Comparison of ENCODE assay signal across 2 cellular contexts in genomic region chr16:87343753-87344050, GRCh38.
TF ChIP-seq lines count a peak whose summit lies in the region.

No MANE protein-coding gene starts in this region.

TF ChIP-seq in WTC11, 78 proteins besides CTCF, POLR2A, EP300 and RAD21:
- no peak for TF ChIP-seq JUN (CRISPR knock-in tag; IDR thresholded peaks at IDR 0.05)
- TF ChIP-seq EMX1 (CRISPR knock-in tag; IDR thresholded peaks at IDR 0.05), result no peak
- TF ChIP-seq AFF4 (CRISPR knock-in tag; IDR thresholded peaks at IDR 0.05; ENCODE audit: borderline replicate concordance), result no peak
- TF ChIP-seq AR (CRISPR knock-in tag; IDR thresholded peaks at IDR 0.05), result no peak
- no peak for TF ChIP-seq RELA (CRISPR knock-in tag; IDR thresholded peaks at IDR 0.05; ENCODE audit: borderline replicate concordance)
- TF ChIP-seq E2F4 (CRISPR knock-in tag; IDR thresholded peaks at IDR 0.05; ENCODE audit: borderline replicate concordance, low read depth), result no peak
- no peak for TF ChIP-seq ATF3 (CRISPR knock-in tag; conservative IDR thresholded peaks at IDR 0.05)
- no peak for TF ChIP-seq NR3C1 (CRISPR knock-in tag; conservative IDR thresholded peaks at IDR 0.05; ENCODE audit: low read depth)
- no peak for TF ChIP-seq IRF1 (CRISPR knock-in tag; IDR thresholded peaks at IDR 0.05)
- no peak for TF ChIP-seq TP53 (CRISPR knock-in tag; IDR thresholded peaks at IDR 0.05)

TF ChIP-seq in HepG2, 621 proteins besides CTCF, POLR2A, EP300 and RAD21:
- TF ChIP-seq AKAP8 (CRISPR knock-in tag; IDR thresholded peaks at IDR 0.05) (peak; percentile 79; the same call in 1 of the 2 replicates), TFDP2 (CRISPR knock-in tag; IDR thresholded peaks at IDR 0.05) (no peak), AGO2 (optimal IDR thresholded peaks at IDR 0.05; ENCODE audit: low read depth, low read length) (peak; percentile 88), ZNF687 (CRISPR knock-in tag; IDR thresholded peaks at IDR 0.05) (peak; percentile 36), IRF9 (CRISPR knock-in tag; IDR thresholded peaks at IDR 0.05; ENCODE audit: borderline replicate concordance) (0 out of 2 replicates have a peak, but pooled peaks have one; percentile 23), SRY (CRISPR knock-in tag; IDR thresholded peaks at IDR 0.05) (0 out of 2 replicates have a peak, but pooled peaks have one; percentile 36), U2AF2 (IDR thresholded peaks at IDR 0.05; ENCODE audit: low read depth, low read length) (no peak), RBM22 (optimal IDR thresholded peaks at IDR 0.05; ENCODE audit: low read length) (peak; percentile 74), FOXA1 (IDR thresholded peaks at IDR 0.05) (no peak), FOXA1 (CRISPR knock-in tag; IDR thresholded peaks at IDR 0.05) (no peak)
